Comparison of ENCODE assay signal across 6 cellular contexts in genomic region chr16:7561908-7562405, GRCh38.
"Had no signal": no experiment of that assay in that cellular context is flagged by ENCODE, and none has a peak within 500 bp of the region (broad histone marks: within the 10 kb centered on the region; RNA-seq: fewer than 3 reads in every experiment).

No MANE protein-coding gene starts in this region.

- H3K27ac ChIP-seq: HL-60 had no signal

- H3K27me3 Mint-ChIP-seq: IgD-negative memory B cell had no signal

- H3K27ac Mint-ChIP-seq: IgD-negative memory B cell had no signal

- H3K36me3 Mint-ChIP-seq: IgD-negative memory B cell had no signal

- H3K4me3 Mint-ChIP-seq: IgD-negative memory B cell had no signal

- ATAC-seq: HepG2, K562 had no signal

- H3K4me1 Mint-ChIP-seq: IgD-negative memory B cell had no signal

- H3K4me3 ChIP-seq: K562 had no signal

- DNase-seq: IMR-90, KBM-7 had no signal
